Comparison of ENCODE assay signal across 8 cellular contexts in the genomic region with DNA sequence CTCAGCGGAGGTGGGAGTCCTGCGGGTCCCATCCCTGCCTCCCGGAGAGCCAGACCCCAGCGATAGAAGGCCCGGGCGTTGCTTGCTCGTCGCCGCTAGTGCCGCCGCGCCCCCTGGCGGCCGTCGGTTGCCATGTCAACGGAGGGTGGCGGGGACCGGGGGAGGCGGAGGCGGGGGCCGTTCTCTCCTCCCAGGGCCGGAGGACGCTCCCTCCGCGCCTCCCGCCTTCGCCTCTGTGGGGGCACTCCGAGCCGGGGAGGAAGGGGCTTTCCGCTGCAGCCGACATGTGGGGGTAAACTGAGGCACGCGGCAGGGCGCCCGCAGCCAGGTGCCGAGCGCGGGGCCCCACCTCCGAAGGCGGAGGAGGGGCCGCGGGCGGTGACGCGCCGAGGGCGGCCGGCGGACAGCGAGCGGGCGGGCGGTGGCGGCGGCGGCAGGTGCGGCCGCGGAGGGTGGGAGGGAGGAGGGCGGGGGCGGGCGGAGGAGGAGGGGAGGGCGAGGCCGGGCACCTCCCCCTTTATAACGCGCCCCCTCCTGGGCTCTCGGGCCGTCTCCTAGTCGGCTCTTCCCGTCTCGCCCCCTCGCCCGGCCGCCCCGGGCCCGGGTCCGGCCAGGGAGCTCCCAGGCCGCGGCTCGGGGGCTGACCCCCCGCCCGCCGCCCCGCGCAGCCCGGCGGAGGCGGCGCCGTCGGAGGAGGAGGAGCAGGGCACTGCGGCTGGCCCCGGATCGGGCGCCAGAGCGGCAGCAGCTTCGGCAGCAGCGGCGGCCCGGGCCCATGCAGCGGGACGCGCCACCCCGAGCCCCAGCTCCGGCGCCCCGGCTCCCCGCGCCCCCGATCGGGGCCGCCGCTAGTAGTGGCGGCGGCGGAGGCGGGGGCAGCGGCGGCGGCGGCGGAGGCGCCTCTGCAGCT. TPM values are rescaled to one million over a fixed set of nuclear protein-coding genes. Genes with fewer than 3 reads are reported as not detected.
DNase-seq lines count a peak whose midpoint lies in the region; TF ChIP-seq lines count a peak whose summit lies in the region.

No MANE protein-coding gene starts in this region.

- H3K79me2 ChIP-seq in GM23248 (ENCODE audit: insufficient read depth), result peaks cover 44% of the 10 kb centered on the region
- peaks cover 11% of the 10 kb centered on the region for H3K79me2 ChIP-seq in neural cell (replicated peaks; ENCODE audit: insufficient read depth, low read length)

- no peaks in the 10 kb centered on the region for H3K27me3 ChIP-seq in GM23248 (replicated peaks; ENCODE audit: insufficient read depth)
- no peaks in the 10 kb centered on the region for H3K27me3 ChIP-seq in neural cell (ENCODE audit: insufficient read depth, low read depth, low read length)
- H3K27me3 ChIP-seq in stomach, result no peaks in the 10 kb centered on the region

- TF ChIP-seq RAD21 in neural cell (conservative IDR thresholded peaks at IDR 0.05), result peak; percentile 86

- 2 to 3% methylated on average over 32 to 68 of the region's 123 CpGs for WGBS in GM23248 (ENCODE audit: low coverage in 1 of 2, low lambda C conversion rate in 2 of 2, missing lambda C conversion rate in 2 of 2), 2 experiments
- WGBS in stomach, 5 donors, result 0 to 1% (median 1%) methylated on average over 4 to 116 of the region's 123 CpGs

- H3K9me2 ChIP-seq in GM23248 (ENCODE audit: insufficient read depth), result no peaks in the 10 kb centered on the region
- no peaks in the 10 kb centered on the region for H3K9me2 ChIP-seq in neural cell (ENCODE audit: insufficient read depth, low read length)

- TF ChIP-seq EP300 in neural cell (conservative IDR thresholded peaks at IDR 0.05; ENCODE audit: poor library complexity, severe bottlenecking), result peak; percentile 26
- TF ChIP-seq EP300 in stomach (IDR thresholded peaks at IDR 0.05), result no peak

- H2AFZ ChIP-seq in GM23248 (peak overlapping the region; percentile 19), neural cell (ENCODE audit: low read depth, low read length) (peak overlapping the region; percentile 14)

- H3K4me3 ChIP-seq in GM23248 (peak overlapping the region; percentile 96), fibroblast of the aortic adventitia (ENCODE audit: low read depth, low read length) (peak overlapping the region; percentile 75), neural cell (ENCODE audit: low read length) (peak overlapping the region; percentile 96), stomach (peak overlapping the region; percentile 97 to 100 (median 99))

- peak; percentile 73 for TF ChIP-seq CTCF in fibroblast of the aortic adventitia (IDR thresholded peaks at IDR 0.05; ENCODE audit: insufficient read depth, low read length)
- peak; percentile 84 for TF ChIP-seq CTCF in neural cell (IDR thresholded peaks at IDR 0.05; ENCODE audit: poor library complexity, severe bottlenecking)
- TF ChIP-seq CTCF in stomach (IDR thresholded peaks at IDR 0.05), result peak in 6 of 7 experiments; percentile 85 to 99 (median 94)

- H3K27ac ChIP-seq in GM23248, result peak overlapping the region; percentile 92; the same call in 1 of the 2 replicates
- H3K27ac ChIP-seq in neural cell (ENCODE audit: low read length), result peak overlapping the region; percentile 86
- H3K27ac ChIP-seq in stomach, result peak overlapping the region; percentile 93 to 99 (median 97)

- peak overlapping the region; percentile 41 for H3K4me2 ChIP-seq in GM23248 (ENCODE audit: unreplicated experiment)
- no peak overlapping the region for H3K4me2 ChIP-seq in neural cell (ENCODE audit: low read length)

- intact Hi-C loops in stomach (cut with DNase I; ENCODE audit: low total_unique reads), result no loop called here

- H3K36me3 ChIP-seq in GM23248 (ENCODE audit: low read depth), result peaks cover 31% of the 10 kb centered on the region
- peaks cover 7% of the 10 kb centered on the region for H3K36me3 ChIP-seq in neural cell (ENCODE audit: insufficient read depth, low read length)
- peaks cover 33 to 35% (median 33%) of the 10 kb centered on the region in 4 donors for H3K36me3 ChIP-seq in stomach

- H4K20me1 ChIP-seq in GM23248 (ENCODE audit: insufficient read depth) (peaks cover 7% of the 10 kb centered on the region; the same call in 1 of the 2 replicates), neural cell (ENCODE audit: insufficient read depth) (peaks cover 3% of the 10 kb centered on the region)

- H3K4me1 ChIP-seq in GM23248 (ENCODE audit: insufficient read depth) (peaks cover 6% of the 10 kb centered on the region; the same call in 1 of the 2 replicates), stomach (peaks cover 18 to 78% (median 50%) of the 10 kb centered on the region in 4 donors)

- H3K9me3 ChIP-seq in GM23248 (ENCODE audit: low read depth) (no peaks in the 10 kb centered on the region), neural cell (ENCODE audit: low read length) (no peaks in the 10 kb centered on the region), stomach (no peaks in the 10 kb centered on the region)

- H3F3A ChIP-seq in GM23248 (ENCODE audit: insufficient read depth) (peaks cover 12% of the 10 kb centered on the region; the same call in 1 of the 2 replicates), neural cell (ENCODE audit: insufficient read depth, low read length, poor library complexity, severe bottlenecking) (no peaks in the 10 kb centered on the region)

- H3K9ac ChIP-seq in GM23248 (peak overlapping the region; percentile 97), neural cell (ENCODE audit: low read length) (peak overlapping the region; percentile 89)

- no peak for TF ChIP-seq POLR2A in stomach (IDR thresholded peaks at IDR 0.05)

- in situ Hi-C loops in GM23248 (cut with MboI), result no loop called here

- DNase-seq in EL (peak; percentile 81), GM23248 (peak; percentile 84), Kasumi-1 (lab: John Stamatoyannopoulos, UW) (peak; percentile 65 to 71), SHP77 (lab: John Stamatoyannopoulos, UW) (peak; percentile 62 to 79), fibroblast of the aortic adventitia (ENCODE audit: low read depth) (peak; percentile 76), stomach (peak; percentile 91)
- DNase-seq in activated effector memory CD4-positive, alpha-beta T cell treated with anti-CD3 and anti-CD28 coated beads, Interleukin-2, amount 50 U/mL, for 16 hours, result peak; percentile 97

TF ChIP-seq in neural cell, 6 proteins besides CTCF, POLR2A, EP300 and RAD21:
- TF ChIP-seq SMC3 (conservative IDR thresholded peaks at IDR 0.05; ENCODE audit: poor library complexity), result peak; percentile 91
- TF ChIP-seq, protein P1, sequence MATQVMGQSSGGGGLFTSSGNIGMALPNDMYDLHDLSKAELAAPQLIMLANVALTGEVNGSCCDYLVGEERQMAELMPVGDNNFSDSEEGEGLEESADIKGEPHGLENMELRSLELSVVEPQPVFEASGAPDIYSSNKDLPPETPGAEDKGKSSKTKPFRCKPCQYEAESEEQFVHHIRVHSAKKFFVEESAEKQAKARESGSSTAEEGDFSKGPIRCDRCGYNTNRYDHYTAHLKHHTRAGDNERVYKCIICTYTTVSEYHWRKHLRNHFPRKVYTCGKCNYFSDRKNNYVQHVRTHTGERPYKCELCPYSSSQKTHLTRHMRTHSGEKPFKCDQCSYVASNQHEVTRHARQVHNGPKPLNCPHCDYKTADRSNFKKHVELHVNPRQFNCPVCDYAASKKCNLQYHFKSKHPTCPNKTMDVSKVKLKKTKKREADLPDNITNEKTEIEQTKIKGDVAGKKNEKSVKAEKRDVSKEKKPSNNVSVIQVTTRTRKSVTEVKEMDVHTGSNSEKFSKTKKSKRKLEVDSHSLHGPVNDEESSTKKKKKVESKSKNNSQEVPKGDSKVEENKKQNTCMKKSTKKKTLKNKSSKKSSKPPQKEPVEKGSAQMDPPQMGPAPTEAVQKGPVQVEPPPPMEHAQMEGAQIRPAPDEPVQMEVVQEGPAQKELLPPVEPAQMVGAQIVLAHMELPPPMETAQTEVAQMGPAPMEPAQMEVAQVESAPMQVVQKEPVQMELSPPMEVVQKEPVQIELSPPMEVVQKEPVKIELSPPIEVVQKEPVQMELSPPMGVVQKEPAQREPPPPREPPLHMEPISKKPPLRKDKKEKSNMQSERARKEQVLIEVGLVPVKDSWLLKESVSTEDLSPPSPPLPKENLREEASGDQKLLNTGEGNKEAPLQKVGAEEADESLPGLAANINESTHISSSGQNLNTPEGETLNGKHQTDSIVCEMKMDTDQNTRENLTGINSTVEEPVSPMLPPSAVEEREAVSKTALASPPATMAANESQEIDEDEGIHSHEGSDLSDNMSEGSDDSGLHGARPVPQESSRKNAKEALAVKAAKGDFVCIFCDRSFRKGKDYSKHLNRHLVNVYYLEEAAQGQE (IDR thresholded peaks at IDR 0.05; ENCODE audit: borderline replicate concordance), result no peak
- TF ChIP-seq MXI1 (conservative IDR thresholded peaks at IDR 0.05; ENCODE audit: poor library complexity, severe bottlenecking), result peak; percentile 7
TF ChIP-seq in neural cell: peak in this region for 2.

RNA-seq across cellular contexts. Expression of a gene that starts 0.6 kb away (rescaled TPM):
- 43.7 and 59.8 TPM in 2 replicates for total RNA-seq in GM23248 (2014; rRNA removed; shearing (Covaris generic))
- polyA plus RNA-seq in GM23248 (2016; fragmentation: Nextera tagmentation; extraction: Ambion mirVana), result 58.9 and 59.7 TPM in 2 replicates
- total RNA-seq in fibroblast of the aortic adventitia (ENCODE audit: low replicate concordance), result 25.4 and 51.5 TPM in 2 replicates
- polyA plus RNA-seq in neural cell, result 195 and 253 TPM in 2 replicates
- polyA minus RNA-seq in neural cell, result 67.1 and 102 TPM in 2 replicates
- 100 to 1,000 TPM in 1 of 5 donors, 10 to 100 TPM in 4; 42.8 to 114 (median 92.7) TPM for total RNA-seq in stomach
- polyA plus RNA-seq in stomach, result 10 to 100 TPM; 25.3 to 34.7 (median 34.4) TPM

RNA-seq across cellular contexts. Expression of a gene that starts 6.8 kb away (rescaled TPM):
- not detected in 2 replicates for total RNA-seq in GM23248 (2014; rRNA removed; shearing (Covaris generic))
- polyA plus RNA-seq in GM23248 (2016; fragmentation: Nextera tagmentation; extraction: Ambion mirVana) (not detected in 2 replicates), neural cell (14.5 and 19.4 TPM in 2 replicates), stomach (1 to 10 TPM; 3.5 to 4.7 (median 4.3) TPM)
- total RNA-seq in fibroblast of the aortic adventitia (ENCODE audit: low replicate concordance) (0.18 and 6.0 TPM in 2 replicates), stomach (10 to 100 TPM in 1 of 5 donors, 1 to 10 TPM in 2, not detected in 2; 1.8 to 38.1 (median 5.1) TPM)
- polyA minus RNA-seq in neural cell, result 19.2 and 23.9 TPM in 2 replicates

RNA-seq across cellular contexts. Expression of a gene that starts 17.4 kb away (rescaled TPM):
- total RNA-seq in GM23248 (2014; rRNA removed; shearing (Covaris generic)), result 67.7 and 80.4 TPM in 2 replicates
- polyA plus RNA-seq in GM23248 (2016; fragmentation: Nextera tagmentation; extraction: Ambion mirVana) (60.2 and 71.4 TPM in 2 replicates), neural cell (38.4 and 60.5 TPM in 2 replicates), stomach (10 to 100 TPM; 29.1 to 42.7 (median 30.2) TPM)
- total RNA-seq in fibroblast of the aortic adventitia (ENCODE audit: low replicate concordance) (33.9 and 61.5 TPM in 2 replicates), stomach (100 to 1,000 TPM in 2 of 5 donors, 10 to 100 TPM in 3; 67.0 to 235 (median 97.1) TPM)
- polyA minus RNA-seq in neural cell, result 19.2 and 29.2 TPM in 2 replicates

RNA-seq across cellular contexts. Expression of a gene that starts 50.2 kb away (rescaled TPM):
- 2.9 and 9.0 TPM in 2 replicates for total RNA-seq in GM23248 (2014; rRNA removed; shearing (Covaris generic))
- polyA plus RNA-seq in GM23248 (2016; fragmentation: Nextera tagmentation; extraction: Ambion mirVana), result 9.2 and 10.3 TPM in 2 replicates
- 1.2 and 4.8 TPM in 2 replicates for total RNA-seq in fibroblast of the aortic adventitia (ENCODE audit: low replicate concordance)
- 54.1 and 59.7 TPM in 2 replicates for polyA plus RNA-seq in neural cell
- polyA minus RNA-seq in neural cell, result 19.9 and 22.4 TPM in 2 replicates
- 10 to 100 TPM in 3 of 5 donors, 1 to 10 TPM in 2; 5.0 to 87.8 (median 14.6) TPM for total RNA-seq in stomach
- polyA plus RNA-seq in stomach, result 10 to 100 TPM in 1 of 3 donors, 1 to 10 TPM in 2; 6.1 to 12.4 (median 9.7) TPM

Comparison
In these comparisons a context has a peak if more than half of its experiments do, and no peak if none do; other contexts are left out.
1. Peak in every context shown above with its lines: DNase-seq, H3K4me3 ChIP-seq and H3K27ac ChIP-seq.